Comparison of ENCODE assay signal across 20 cellular contexts in the genomic region with DNA sequence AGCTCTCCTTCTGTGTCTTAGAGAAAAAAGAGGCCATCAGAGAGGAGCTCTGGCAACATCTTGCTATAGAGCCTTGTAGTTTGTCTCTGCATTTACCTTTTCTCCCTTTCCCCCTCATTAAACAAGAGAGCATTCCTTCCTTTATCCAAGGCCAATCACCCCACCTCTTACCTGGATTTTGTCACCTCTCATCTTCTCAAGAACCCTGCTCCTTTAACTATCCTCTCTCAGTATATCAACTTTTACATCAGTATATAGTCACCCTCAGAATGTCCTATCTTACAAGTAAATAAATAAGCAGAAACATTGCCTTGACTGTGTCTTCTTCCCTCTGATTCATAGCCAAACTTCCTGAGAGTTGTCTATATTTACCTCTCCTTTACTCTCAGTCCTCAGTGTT.
DNase-seq lines count a peak whose midpoint lies in the region; ATAC-seq and TF ChIP-seq lines count a peak whose summit lies in the region.
"Had no signal": no experiment of that assay in that cellular context is flagged by ENCODE, and none has a peak within 500 bp of the region (broad histone marks: within the 10 kb centered on the region; RNA-seq: fewer than 3 reads in every experiment).

No MANE protein-coding gene starts in this region.

- ATAC-seq in GM18867 (IDR thresholded peaks at IDR 0.05; ENCODE audit: unreplicated experiment), result no peak
- no peak for ATAC-seq in SK-N-SH treated with all-trans-retinoic acid at 6 μM for 48 hours
- ATAC-seq: HepG2 had no signal

- H3K9me3 Mint-ChIP-seq in MCF 10A (ENCODE audit: unreplicated experiment), result peaks cover 5% of the 10 kb centered on the region

- peaks cover 30% of the 10 kb centered on the region for H3K4me1 ChIP-seq in mammary epithelial cell (ENCODE audit: insufficient read depth, low read length)
- H3K4me1 ChIP-seq in PC-9 (replicated peaks; ENCODE audit: insufficient read depth), result peaks cover 51% of the 10 kb centered on the region

- H3K36me3 ChIP-seq in mammary epithelial cell (ENCODE audit: insufficient read depth, low read length) (no peaks in the 10 kb centered on the region), PC-9 (ENCODE audit: low read depth) (0 out of 2 replicates have a peak, but pooled peaks cover 8% of the 10 kb centered on the region)
- H3K36me3 ChIP-seq: Peyer's patch had no signal

- POLR2A ChIA-PET in MCF 10A (lab: Yijun Ruan, JAX) (interaction anchor here (0.5 kb wide), 1 partner anchor 81 kb away, joined by 3 read pairs; no protein-coding TSS in a partner anchor), PC-9 (lab: Charles Lee; ENCODE audit: unreplicated experiment) (no interaction called here)

- H4K20me1 ChIP-seq in mammary epithelial cell (ENCODE audit: insufficient read depth, low read length), result no peaks in the 10 kb centered on the region
- no peaks in the 10 kb centered on the region for H4K20me1 ChIP-seq in PC-9 (ENCODE audit: insufficient read depth)

- BruUV-seq in MCF 10A (replicated peaks; lab: Mats Ljungman, UMichigan) (no TSS peak), mammary epithelial cell (replicated peaks; lab: Mats Ljungman, UMichigan) (no TSS peak), PC-9 (replicated peaks; lab: Mats Ljungman, UMichigan) (no TSS peak)

- DNase-seq in MCF 10A (ENCODE audit: unreplicated experiment) (no peak), mammary epithelial cell (no peak), PC-9 (no peak), iris pigment epithelial cell (ENCODE audit: low read depth) (peak; percentile 40), NOMO-1 treated with DMSO at 0.1 percent for 48 hours (lab: John Stamatoyannopoulos, UW; ENCODE audit: unreplicated experiment) (no peak)
- DNase-seq: COR-L47, GM23248, NCI-H1092, NCI-H146, NCI-H2081 treated with DMSO at 0.1 percent for 48 hours, NCI-H510A treated with DMSO at 0.1 percent for 48 hours, NCI-H82, Peyer's patch, Right ventricle myocardium superior had no signal

- H3K27me3 ChIP-seq in mammary epithelial cell (ENCODE audit: insufficient read depth, low read length) (no peaks in the 10 kb centered on the region), PC-9 (ENCODE audit: insufficient read depth, low read depth) (no peaks in the 10 kb centered on the region)
- H3K27me3 ChIP-seq: Peyer's patch had no signal

- H3K4me3 ChIP-seq in mammary epithelial cell (replicated peaks in 1 of 3; ENCODE audit: insufficient read depth in 1 of 3, low read depth in 2 of 3, low read length in 3 of 3), result no peak overlapping the region
- H3K4me3 ChIP-seq in PC-9, result no peak overlapping the region
- H3K4me3 ChIP-seq: GM23248, Peyer's patch, SK-N-MC had no signal

- H3K27ac ChIP-seq in mammary epithelial cell (ENCODE audit: insufficient read depth, low read depth, low read length) (no peak overlapping the region), PC-9 (peak overlapping the region; percentile 44)
- H3K27ac ChIP-seq: GM23248, KMS-11, Peyer's patch, SK-N-MC had no signal

- peak overlapping the region; percentile 3 for H3K27ac Mint-ChIP-seq in MCF 10A (ENCODE audit: low read depth, unreplicated experiment)

- in situ Hi-C loops in mammary epithelial cell (cut with MboI; ENCODE audit: low sequenced_read_pairs in 2 of 2), result no loop called here

- CTCF ChIA-PET in MCF 10A (lab: Yijun Ruan, JAX) (interaction anchor here (0.7 kb wide), 1 partner anchor 134 kb away, joined by 3 read pairs; no protein-coding TSS in a partner anchor), mammary epithelial cell (lab: Charles Lee; ENCODE audit: low non-redundant PET) (no interaction called here), PC-9 (lab: Charles Lee) (no interaction called here)

- peaks cover 28% of the 10 kb centered on the region for H3K4me1 Mint-ChIP-seq in MCF 10A (ENCODE audit: insufficient read depth, unreplicated experiment)

- intact Hi-C loops in MCF 10A (cut with micrococcal nuclease), result no loop called here
- intact Hi-C loops in mammary epithelial cell (cut with micrococcal nuclease), result no loop called here
- intact Hi-C loops in PC-9 (cut with micrococcal nuclease; ENCODE audit: unreplicated experiment), result no loop called here

- H3K4me3 Mint-ChIP-seq in MCF 10A (ENCODE audit: unreplicated experiment), result no peak overlapping the region
- H3K4me3 Mint-ChIP-seq: CD14-positive monocyte had no signal

- TF ChIP-seq CTCF in MCF 10A (IDR thresholded peaks at IDR 0.05; ENCODE audit: unreplicated experiment), result no peak
- TF ChIP-seq CTCF in mammary epithelial cell (conservative IDR thresholded peaks at IDR 0.05 in 1 of 2, IDR thresholded peaks at IDR 0.05 in 1 of 2; ENCODE audit: extremely low read depth in 1 of 2, insufficient read depth in 1 of 2, low read depth in 1 of 2, low read length in 2 of 2), result no peak
- no peak for TF ChIP-seq CTCF in PC-9 (conservative IDR thresholded peaks at IDR 0.05)

- no peaks in the 10 kb centered on the region for H3K79me2 ChIP-seq in mammary epithelial cell (ENCODE audit: insufficient read depth, low read length)
- no peaks in the 10 kb centered on the region for H3K79me2 ChIP-seq in PC-9 (ENCODE audit: low read depth)

- H2AFZ ChIP-seq in mammary epithelial cell (ENCODE audit: low read depth, low read length), result no peak overlapping the region
- H2AFZ ChIP-seq in PC-9, result no peak overlapping the region
- H2AFZ ChIP-seq: GM23248 had no signal

- H3K9me2 ChIP-seq in PC-9 (ENCODE audit: insufficient read depth), result no peaks in the 10 kb centered on the region

- no peak overlapping the region for H3K9ac ChIP-seq in mammary epithelial cell (ENCODE audit: insufficient read depth, low read length)
- H3K9ac ChIP-seq: GM23248, KMS-11 had no signal

- H3K9me3 ChIP-seq in mammary epithelial cell (replicated peaks; ENCODE audit: insufficient read depth, low read length) (no peaks in the 10 kb centered on the region), PC-9 (ENCODE audit: insufficient read depth, low read depth) (peaks cover 5% of the 10 kb centered on the region)
- H3K9me3 ChIP-seq: Peyer's patch had no signal

- dilution Hi-C loops in mammary epithelial cell (cut with HindIII; ENCODE audit: low sequenced_read_pairs), result no loop called here

- H3F3A ChIP-seq in PC-9 (ENCODE audit: insufficient read depth, low read depth), result peaks cover 29% of the 10 kb centered on the region

- H3K36me3 Mint-ChIP-seq in MCF 10A (ENCODE audit: insufficient read depth, unreplicated experiment), result peaks cover 6% of the 10 kb centered on the region

- H3K27me3 Mint-ChIP-seq in MCF 10A (ENCODE audit: insufficient read depth, unreplicated experiment), result no peaks in the 10 kb centered on the region

- H3K4me2 ChIP-seq in mammary epithelial cell (ENCODE audit: insufficient read depth, low read depth, low read length) (no peak overlapping the region), PC-9 (peak overlapping the region; percentile 39)
- H3K4me2 ChIP-seq: KMS-11 had no signal

TF ChIP-seq in SK-N-SH treated with all-trans-retinoic acid at 6 μM for 48 hours, 23 proteins besides CTCF, POLR2A, EP300 and RAD21:
- TF ChIP-seq PPARA (CRISPR knock-in tag; IDR thresholded peaks at IDR 0.05; ENCODE audit: borderline replicate concordance), result no peak
- TF ChIP-seq CSDC2 (CRISPR knock-in tag; IDR thresholded peaks at IDR 0.05), result no peak
- TF ChIP-seq, protein P1, sequence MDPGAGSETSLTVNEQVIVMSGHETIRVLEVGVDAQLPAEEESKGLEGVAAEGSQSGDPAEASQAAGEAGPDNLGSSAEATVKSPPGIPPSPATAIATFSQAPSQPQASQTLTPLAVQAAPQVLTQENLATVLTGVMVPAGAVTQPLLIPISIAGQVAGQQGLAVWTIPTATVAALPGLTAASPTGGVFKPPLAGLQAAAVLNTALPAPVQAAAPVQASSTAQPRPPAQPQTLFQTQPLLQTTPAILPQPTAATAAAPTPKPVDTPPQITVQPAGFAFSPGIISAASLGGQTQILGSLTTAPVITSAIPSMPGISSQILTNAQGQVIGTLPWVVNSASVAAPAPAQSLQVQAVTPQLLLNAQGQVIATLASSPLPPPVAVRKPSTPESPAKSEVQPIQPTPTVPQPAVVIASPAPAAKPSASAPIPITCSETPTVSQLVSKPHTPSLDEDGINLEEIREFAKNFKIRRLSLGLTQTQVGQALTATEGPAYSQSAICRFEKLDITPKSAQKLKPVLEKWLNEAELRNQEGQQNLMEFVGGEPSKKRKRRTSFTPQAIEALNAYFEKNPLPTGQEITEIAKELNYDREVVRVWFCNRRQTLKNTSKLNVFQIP (CRISPR knock-in tag; IDR thresholded peaks at IDR 0.05; ENCODE audit: borderline replicate concordance, low read depth), result no peak
- no peak for TF ChIP-seq ARNTL (CRISPR knock-in tag; IDR thresholded peaks at IDR 0.05; ENCODE audit: borderline replicate concordance, low read depth)
- TF ChIP-seq ZFP3 (CRISPR knock-in tag; IDR thresholded peaks at IDR 0.05), result no peak
- no peak for TF ChIP-seq ZFP30 (CRISPR knock-in tag; IDR thresholded peaks at IDR 0.05)
TF ChIP-seq in SK-N-SH treated with all-trans-retinoic acid at 6 μM for 48 hours: peak in this region for 0.
